In genomic region chr5:149304195-149305072, GRCh38 we compare ENCODE assay signal across 22 cellular contexts. TPM values are rescaled to one million over a fixed set of nuclear protein-coding genes. Genes with fewer than 3 reads are reported as not detected.
"Had no signal": no experiment of that assay in that cellular context is flagged by ENCODE, and none has a peak within 500 bp of the region (broad histone marks: within the 10 kb centered on the region; RNA-seq: fewer than 3 reads in every experiment).

No MANE protein-coding gene starts in this region.

- H3K27me3 ChIP-seq: ascending aorta, breast epithelium, esophagus muscularis mucosa, hepatocyte, transverse colon had no signal

- DNase-seq: activated CD4-positive, alpha-beta memory T cell treated with anti-CD3 and anti-CD28 coated beads, Interleukin-2, amount 10 ng/mL, durations not matched to agents 7 days and 5 days; activated CD4-positive, alpha-beta T cell treated with anti-CD3 and anti-CD28 coated beads for 48 hours; activated CD4-positive, CD25-positive, alpha-beta regulatory T cell; activated CD8-positive, alpha-beta memory T cell treated with anti-CD3 and anti-CD28 coated beads, Interleukin-2, amount 10 ng/mL, durations not matched to agents 7 days and 5 days; activated naive CD4-positive, alpha-beta T cell treated with anti-CD3 and anti-CD28 coated beads for 36 hours; activated T-cell treated with anti-CD3 and anti-CD28 coated beads, Interleukin-2, amount 50 U/mL, for 1 hour; effector CD8-positive, alpha-beta T cell; mesenchymal stem cell; naive thymus-derived CD4-positive, alpha-beta T cell; posterior cingulate gyrus; retina; stimulated activated naive CD8-positive, alpha-beta T cell treated with anti-CD3 and anti-CD28 coated beads, Interleukin-15, Interleukin-2, amounts not matched to agents 100 U/mL and 50 U/mL, for 24 hours; T1000; transverse colon had no signal

- H3K36me3 ChIP-seq: ascending aorta, breast epithelium, neutrophil, transverse colon had no signal

- H3K4me3 ChIP-seq: ascending aorta, breast epithelium, esophagus muscularis mucosa, hepatocyte, transverse colon had no signal

- H3K9me3 ChIP-seq: ascending aorta, breast epithelium, esophagus muscularis mucosa, neutrophil, transverse colon had no signal

- H3K27ac ChIP-seq: ascending aorta, esophagus muscularis mucosa, hepatocyte, neutrophil, transverse colon had no signal

- H2AFZ ChIP-seq: hepatocyte had no signal

- ATAC-seq: activated CD8-positive, alpha-beta memory T cell treated with anti-CD3 and anti-CD28 coated beads, Interleukin-2, amount 10 ng/mL, durations not matched to agents 7 days and 5 days; activated T-helper 17 cell treated with anti-CD3 and anti-CD28 coated beads, Interleukin-2, amount 50 U/mL, for 72 hours; naive thymus-derived CD4-positive, alpha-beta T cell; stimulated activated naive CD8-positive, alpha-beta T cell treated with anti-CD3 and anti-CD28 coated beads, Interleukin-15, Interleukin-2, amounts not matched to agents 100 U/mL and 50 U/mL, for 24 hours had no signal

- FAIRE-seq: islet of Langerhans had no signal

- H3K4me1 ChIP-seq: ascending aorta, breast epithelium, transverse colon had no signal

- H3K4me2 ChIP-seq: hepatocyte had no signal

- H3K79me2 ChIP-seq: hepatocyte had no signal

RNA-seq across cellular contexts. Expression of gene AFAP1L1, which starts 32.8 kb away (rescaled TPM):
- total RNA-seq: activated CD4-positive, alpha-beta memory T cell treated with anti-CD3 and anti-CD28 coated beads, Interleukin-2, amount 10 ng/mL, durations not matched to agents 7 days and 5 days; activated CD8-positive, alpha-beta memory T cell treated with anti-CD3 and anti-CD28 coated beads, Interleukin-2, amount 10 ng/mL, durations not matched to agents 7 days and 5 days; T-helper 1 cell treated with Interleukin-12 subunit alpha and Interleukin-12 subunit beta and Interleukin-4 antibody, amounts not matched to agents 30 ng/mL and 1 ng/mL, for 36 hours had no signal
